Comparison of ENCODE assay signal across 9 cellular contexts in genomic region chrX:134460005-134460860, GRCh38. TPM values are rescaled to one million over a fixed set of nuclear protein-coding genes. Genes with fewer than 3 reads are reported as not detected.
DNase-seq lines count a peak whose midpoint lies in the region; ATAC-seq and TF ChIP-seq lines count a peak whose summit lies in the region.
"Had no signal": no experiment of that assay in that cellular context is flagged by ENCODE, and none has a peak within 500 bp of the region (broad histone marks: within the 10 kb centered on the region; RNA-seq: fewer than 3 reads in every experiment).

HPRT1 (plus strand) TSS chrX:134460165; CDS start chrX:134460312, 147 bp downstream.

- peak within 1 kb of the TSS; percentile 73 for H3K4me3 Mint-ChIP-seq in endodermal cell

- H3K4me1 ChIP-seq in endodermal cell (ENCODE audit: control insufficient read depth, insufficient read depth, low read length) = no peaks in the 10 kb centered on the region

- H3K9me3 ChIP-seq in endodermal cell (ENCODE audit: control insufficient read depth, low read length) = no peaks in the 10 kb centered on the region

- peak within 1 kb of the TSS; percentile 66 for H3K27ac ChIP-seq in endodermal cell (ENCODE audit: low read depth, low read length)
- H3K27ac ChIP-seq: epithelial cell of prostate had no signal

- no peaks in the 10 kb centered on the region for H3K36me3 Mint-ChIP-seq in endodermal cell (ENCODE audit: low read depth)

- DNase-seq in CD1c-positive myeloid dendritic cell (ENCODE audit: extremely low spot score) (peak; percentile 69), NOMO-1 treated with dmso at 0.1 percent for 144 hours (lab: John Stamatoyannopoulos, UW; ENCODE audit: unreplicated experiment) (peak; percentile 42), endodermal cell (peak; percentile 93), midbrain (lab: John Stamatoyannopoulos, UW) (peak; percentile 62)
- DNase-seq in activated CD8-positive, alpha-beta memory T cell treated with anti-CD3 and anti-CD28 coated beads, Interleukin-2, amount 50 U/mL, for 24 hours (ENCODE audit: extremely low read depth) = peak; percentile 30
- peak; percentile 50 to 65 for DNase-seq in stimulated activated CD8-positive, alpha-beta memory T cell treated with anti-CD3 and anti-CD28 coated beads, Interleukin-15, amount 100 ng/mL, for 4 hours (ENCODE audit: low read depth in 2 of 2)

- H3K27ac Mint-ChIP-seq in endodermal cell = peak within 1 kb of the TSS; percentile 91

- 0 to 1% methylated on average over 1 to 83 of the region's 85 CpGs for WGBS in endodermal cell (ENCODE audit: insufficient coverage in 1 of 2, insufficient read length in 1 of 2), 2 experiments

- ATAC-seq in GM19397 (IDR thresholded peaks at IDR 0.05; ENCODE audit: unreplicated experiment) = peak; percentile 96
- peak; percentile 88 for ATAC-seq in HG03521 (IDR thresholded peaks at IDR 0.05; ENCODE audit: unreplicated experiment)

- H3K36me3 ChIP-seq in endodermal cell (ENCODE audit: control insufficient read depth, insufficient read depth, low read length) = no peaks in the 10 kb centered on the region

- peak within 1 kb of the TSS; percentile 76 for H3K4me3 ChIP-seq in endodermal cell (ENCODE audit: low read length)

- no peaks in the 10 kb centered on the region for H3K4me1 Mint-ChIP-seq in endodermal cell

- H3K27me3 Mint-ChIP-seq in endodermal cell (ENCODE audit: insufficient read depth) = no peaks in the 10 kb centered on the region

- H3K27me3 ChIP-seq in endodermal cell (ENCODE audit: control insufficient read depth, insufficient read depth, low read length, poor library complexity, severe bottlenecking) = no peaks in the 10 kb centered on the region

- peaks cover 62% of the 10 kb centered on the region for H3K9me3 Mint-ChIP-seq in endodermal cell

- peak within 1 kb of the TSS; percentile 41 for H3K9ac ChIP-seq in endodermal cell (ENCODE audit: extremely low read depth, low read length, poor library complexity, severe bottlenecking)

- no peak for TF ChIP-seq CTCF in endodermal cell (conservative IDR thresholded peaks at IDR 0.05)

RNA-seq across cellular contexts. Expression of gene HPRT1, which starts in this region (rescaled TPM):
- 10 to 100 TPM; 19.0 to 20.0 TPM for total RNA-seq in endodermal cell
- polyA plus RNA-seq in endodermal cell (2013, experiment 1 of 2) = 23.6 TPM
- polyA plus RNA-seq in endodermal cell (2013, experiment 2 of 2) = 18.6 TPM

Comparison
In these comparisons a context has a peak if more than half of its experiments do, and no peak if none do; other contexts are left out.
1. Peak in every context shown above with its lines: DNase-seq, ATAC-seq, H3K4me3 ChIP-seq and H3K27ac ChIP-seq.
2. DNase-seq: peak in every context shown above with its lines; median percentile 93 in endodermal cell; 69 in CD1c-positive myeloid dendritic cell; 62 in midbrain; 58 in stimulated activated CD8-positive, alpha-beta memory T cell treated with anti-CD3 and anti-CD28 coated beads, Interleukin-15, amount 100 ng/mL, for 4 hours; 42 in NOMO-1 treated with dmso at 0.1 percent for 144 hours; 30 in activated CD8-positive, alpha-beta memory T cell treated with anti-CD3 and anti-CD28 coated beads, Interleukin-2, amount 50 U/mL, for 24 hours.